In genomic region chr2:147330925-147331324, GRCh38 we compare ENCODE assay signal across 7 cellular contexts.
"Had no signal": no experiment of that assay in that cellular context is flagged by ENCODE, and none has a peak within 500 bp of the region (broad histone marks: within the 10 kb centered on the region; RNA-seq: fewer than 3 reads in every experiment).

No MANE protein-coding gene starts in this region.

- DNase-seq: H9, KBM-7 had no signal

- FAIRE-seq: H1, H54, HTR-8/SVneo had no signal

- H3K27ac Mint-ChIP-seq: H9, IgD-negative memory B cell had no signal

- H3K4me3 ChIP-seq: GM23248 had no signal

- H3K4me3 Mint-ChIP-seq: H9, IgD-negative memory B cell had no signal

- H2AFZ ChIP-seq: GM23248 had no signal

- H3K27ac ChIP-seq: GM23248 had no signal

- H3K9ac ChIP-seq: GM23248 had no signal

- H3K4me1 Mint-ChIP-seq: H9 had no signal

- H3K27me3 Mint-ChIP-seq: IgD-negative memory B cell had no signal

- H3K9me3 Mint-ChIP-seq: IgD-negative memory B cell had no signal
